ENCODE assay signal across 7 cellular contexts in genomic region chr5:54895816-54896341, GRCh38.
DNase-seq lines count a peak whose midpoint lies in the region; ATAC-seq and TF ChIP-seq lines count a peak whose summit lies in the region.

No MANE protein-coding gene starts in this region.

- H3K27ac ChIP-seq in fibroblast of lung (ENCODE audit: insufficient read depth, low read length) = no peak overlapping the region

- peaks cover 8% of the 10 kb centered on the region for H3K4me1 Mint-ChIP-seq in Calu3 (ENCODE audit: low read depth, unreplicated experiment)
- peaks cover 4% of the 10 kb centered on the region for H3K4me1 Mint-ChIP-seq in progenitor cell of endocrine pancreas (ENCODE audit: low read depth)

- H3K27ac Mint-ChIP-seq in Calu3 (ENCODE audit: unreplicated experiment) (no peak overlapping the region), progenitor cell of endocrine pancreas (no peak overlapping the region)

- no peaks in the 10 kb centered on the region for H3K36me3 Mint-ChIP-seq in Calu3 (ENCODE audit: insufficient read depth, unreplicated experiment)
- no peaks in the 10 kb centered on the region for H3K36me3 Mint-ChIP-seq in progenitor cell of endocrine pancreas (ENCODE audit: insufficient read depth)

- no peaks in the 10 kb centered on the region for H3K79me2 ChIP-seq in fibroblast of lung (ENCODE audit: control insufficient read depth, insufficient read depth, low read length)

- H3K4me2 ChIP-seq in fibroblast of lung (ENCODE audit: extremely low read depth, insufficient read depth, low read length) = no peak overlapping the region

- peak; percentile 35 for TF ChIP-seq CTCF in Calu3 (IDR thresholded peaks at IDR 0.05; ENCODE audit: unreplicated experiment)
- peak; percentile 61 for TF ChIP-seq CTCF in HFF-Myc (IDR thresholded peaks at IDR 0.05; ENCODE audit: low read depth, low read length, missing control alignments)
- TF ChIP-seq CTCF in fibroblast of lung (conservative IDR thresholded peaks at IDR 0.05 in 1 of 2, IDR thresholded peaks at IDR 0.05 in 1 of 2; ENCODE audit: low read depth in 1 of 2, low read length in 2 of 2) = peak; percentile 57 to 61
- TF ChIP-seq CTCF in progenitor cell of endocrine pancreas (IDR thresholded peaks at IDR 0.05; ENCODE audit: unreplicated experiment) = peak; percentile 62

- intact Hi-C loops in Calu3 (cut with micrococcal nuclease; ENCODE audit: unreplicated experiment) = loop anchor here (1.0 to 5.0 kb wide), 2 partner anchors 44 to 453 kb away; no protein-coding TSS in a partner anchor

- no TSS peak for BruUV-seq in Calu3 (replicated peaks; lab: Mats Ljungman, UMichigan)

- H3K4me3 ChIP-seq in HFF-Myc (replicated peaks; ENCODE audit: low read depth, low read length) = no peak overlapping the region
- no peak overlapping the region for H3K4me3 ChIP-seq in fibroblast of lung (replicated peaks in 1 of 4; ENCODE audit: control extremely low read depth in 1 of 4, insufficient read depth in 1 of 4, low read depth in 3 of 4, low read length in 4 of 4)

- CTCF ChIA-PET in Calu3 (lab: Charles Lee) = interaction anchor here (0.5 to 1.9 kb wide), 8 partner anchors 28 to 660 kb away, joined by 3 to 12 read pairs (median 3); partner anchors contain the start of genes GPX8 and SNX18

- no peak overlapping the region for H3K9ac ChIP-seq in fibroblast of lung (ENCODE audit: insufficient read depth, low read length)

- peaks cover 2% of the 10 kb centered on the region for H3K27me3 ChIP-seq in fibroblast of lung (ENCODE audit: control insufficient read depth, insufficient read depth, low read length)

- no peaks in the 10 kb centered on the region for H4K20me1 ChIP-seq in fibroblast of lung (ENCODE audit: control insufficient read depth, extremely low read depth, insufficient read depth, low read length)

- H2AFZ ChIP-seq in fibroblast of lung (ENCODE audit: low read length) = no peak overlapping the region

- H3K9me3 ChIP-seq in fibroblast of lung (ENCODE audit: control insufficient read depth, insufficient read depth, low read depth, low read length) = no peaks in the 10 kb centered on the region

- H3K27me3 Mint-ChIP-seq in Calu3 (ENCODE audit: unreplicated experiment) (peaks cover 51% of the 10 kb centered on the region), progenitor cell of endocrine pancreas (peaks cover 27% of the 10 kb centered on the region)

- in situ Hi-C loops in SK-MEL-5 (cut with HindIII; ENCODE audit: low pct_unique_long_range_greater_than_20kb, low sequenced_read_pairs) = no loop called here

- no peaks in the 10 kb centered on the region for H3K36me3 ChIP-seq in fibroblast of lung (ENCODE audit: control insufficient read depth, insufficient read depth, low read length)

- H3K4me3 Mint-ChIP-seq in Calu3 (ENCODE audit: low read depth, unreplicated experiment) (peak overlapping the region; percentile 21), progenitor cell of endocrine pancreas (ENCODE audit: low read depth) (no peak overlapping the region)

- H3K4me1 ChIP-seq in fibroblast of lung (ENCODE audit: control insufficient read depth, extremely low read depth, insufficient read depth, low read length) = no peaks in the 10 kb centered on the region

- no peak for ATAC-seq in activated CD4-positive, CD25-positive, alpha-beta regulatory T cell treated with anti-CD3 and anti-CD28 coated beads, Interleukin-2, amount 50 U/mL, for 24 hours
- ATAC-seq in HG03457 (IDR thresholded peaks at IDR 0.05; ENCODE audit: unreplicated experiment) = no peak

- DNase-seq in Calu3 (peak; percentile 34), HFF-Myc (ENCODE audit: extremely low read depth, low read depth) (peak; percentile 31), SK-MEL-5 (ENCODE audit: low read depth, low spot score) (peak; percentile 79), fibroblast of lung (ENCODE audit: low read depth in 2 of 2) (peak; percentile 65 to 66), progenitor cell of endocrine pancreas (ENCODE audit: low spot score, unreplicated experiment) (no peak)

- no peaks in the 10 kb centered on the region for H3K9me3 Mint-ChIP-seq in Calu3 (ENCODE audit: low read depth, unreplicated experiment)
- H3K9me3 Mint-ChIP-seq in progenitor cell of endocrine pancreas (ENCODE audit: low read depth) = peaks cover 5% of the 10 kb centered on the region
